14 cellular contexts compared by ENCODE assay signal in the genomic region with DNA sequence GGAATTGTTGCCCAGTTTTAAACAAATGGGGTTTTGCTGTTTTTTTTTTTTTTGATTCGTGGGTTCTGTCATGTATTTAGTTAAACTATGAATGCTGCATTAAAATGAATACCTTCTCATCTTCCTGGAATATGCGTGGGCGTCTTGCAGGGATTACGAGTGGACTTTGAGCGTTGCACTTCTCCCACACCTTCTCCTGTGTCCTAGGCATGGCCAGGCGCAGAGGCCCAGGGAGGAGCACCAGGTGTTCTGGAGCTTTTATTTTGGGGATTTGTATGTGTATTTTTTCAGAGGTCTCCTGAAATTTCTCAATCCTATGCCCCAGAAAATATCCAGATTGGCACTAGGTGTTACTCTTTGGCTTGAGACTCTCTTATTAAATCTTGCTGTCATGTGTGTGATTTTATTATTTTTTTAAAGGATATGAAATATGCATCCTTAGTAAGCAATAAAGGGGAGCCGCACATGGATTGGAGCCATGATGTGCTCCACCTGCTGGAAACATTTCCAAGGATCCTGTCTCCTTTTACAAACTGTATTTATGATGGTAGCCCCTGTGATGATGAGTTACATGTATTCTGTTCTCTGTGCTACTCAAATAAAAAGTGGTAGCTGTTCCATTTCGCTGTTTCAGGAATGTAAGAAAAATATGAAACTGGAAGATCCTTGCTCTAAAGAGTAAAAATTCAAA.
DNase-seq lines count a peak whose midpoint lies in the region; ATAC-seq, FAIRE-seq and TF ChIP-seq lines count a peak whose summit lies in the region.
"Had no signal": no experiment of that assay in that cellular context is flagged by ENCODE, and none has a peak within 500 bp of the region (broad histone marks: within the 10 kb centered on the region; RNA-seq: fewer than 3 reads in every experiment).

No MANE protein-coding gene starts in this region.

- no peak for ATAC-seq in HG03521 (IDR thresholded peaks at IDR 0.05; ENCODE audit: unreplicated experiment)
- ATAC-seq: stimulated activated naive B cell treated with anti-CD40 and anti-IgM and Interleukin-4, amounts not matched to agents 10 μg/mL and 1 μg/mL and 100 μg/mL, for 72 hours had no signal

- H3K9me3 Mint-ChIP-seq in chondrocyte (ENCODE audit: low read depth) (no peaks in the 10 kb centered on the region), nephron (peaks cover 5% of the 10 kb centered on the region)

- no peak overlapping the region for H3K4me3 ChIP-seq in AG10803 (ENCODE audit: low read length)
- H3K4me3 ChIP-seq: MG63 had no signal

- H3K4me3 Mint-ChIP-seq in chondrocyte (ENCODE audit: unreplicated experiment): no peak overlapping the region
- H3K4me3 Mint-ChIP-seq in nephron: no peak overlapping the region
- H3K4me3 Mint-ChIP-seq: stimulated activated naive B cell treated with anti-CD40 and anti-IgM and Interleukin-4, amounts not matched to agents 10 μg/mL and 1 μg/mL and 100 μg/mL, for 72 hours had no signal

- FAIRE-seq in H54 (lab: Jason Lieb, UNC): no peak
- FAIRE-seq: endometrium had no signal

- TF ChIP-seq POLR2A in H54 (IDR thresholded peaks at IDR 0.05; ENCODE audit: low read depth, low read length): no peak

- H3K36me3 Mint-ChIP-seq in chondrocyte (ENCODE audit: low read depth) (no peaks in the 10 kb centered on the region), nephron (ENCODE audit: low read depth) (no peaks in the 10 kb centered on the region)

- peaks cover 58% of the 10 kb centered on the region for H3K4me1 Mint-ChIP-seq in chondrocyte (ENCODE audit: low read depth)
- H3K4me1 Mint-ChIP-seq in nephron: peaks cover 25% of the 10 kb centered on the region

- H3K27me3 Mint-ChIP-seq in chondrocyte (ENCODE audit: low read depth) (no peaks in the 10 kb centered on the region), nephron (ENCODE audit: low read depth) (no peaks in the 10 kb centered on the region)
- H3K27me3 Mint-ChIP-seq: progenitor cell of endocrine pancreas; stimulated activated naive B cell treated with anti-CD40 and anti-IgM and Interleukin-4, amounts not matched to agents 10 μg/mL and 1 μg/mL and 100 μg/mL, for 72 hours had no signal

- DNase-seq in AG10803 (ENCODE audit: low read depth) (no peak), LHCN-M2 (ENCODE audit: low read depth) (peak; percentile 35), chondrocyte (ENCODE audit: low spot score) (no peak), H54 (ENCODE audit: insufficient read length, low spot score) (no peak), NCI-H524 treated with DMSO at 0.1 percent for 48 hours (lab: John Stamatoyannopoulos, UW) (no peak), NCI-H2107 treated with DMSO at 0.1 percent for 48 hours (lab: John Stamatoyannopoulos, UW; ENCODE audit: unreplicated experiment) (no peak)
- DNase-seq: MG63; NCI-H2171; stimulated activated CD4-positive, alpha-beta T cell treated with anti-CD3 and anti-CD28 coated beads, Interleukin-4, amount 100 ng/mL, for 1 hour; stimulated activated naive B cell treated with anti-CD40 and anti-IgM and Interleukin-4, amounts not matched to agents 10 μg/mL and 1 μg/mL and 100 μg/mL, for 72 hours had no signal

- 0 out of 2 replicates have a peak, but pooled peaks have one; percentile 19 for TF ChIP-seq CTCF in AG10803 (conservative IDR thresholded peaks at IDR 0.05; ENCODE audit: low read length)
- peak; percentile 64 for TF ChIP-seq CTCF in chondrocyte (IDR thresholded peaks at IDR 0.05)
- TF ChIP-seq CTCF in nephron (IDR thresholded peaks at IDR 0.05; ENCODE audit: unreplicated experiment in 3 of 3): peak; percentile 23 to 48 (median 29)

- peak overlapping the region; percentile 23 for H3K27ac Mint-ChIP-seq in chondrocyte (ENCODE audit: unreplicated experiment)
- H3K27ac Mint-ChIP-seq in nephron: peak overlapping the region in 2 of 3 experiments; percentile 48
- H3K27ac Mint-ChIP-seq: progenitor cell of endocrine pancreas; stimulated activated naive B cell treated with anti-CD40 and anti-IgM and Interleukin-4, amounts not matched to agents 10 μg/mL and 1 μg/mL and 100 μg/mL, for 72 hours had no signal
